In the genomic region with DNA sequence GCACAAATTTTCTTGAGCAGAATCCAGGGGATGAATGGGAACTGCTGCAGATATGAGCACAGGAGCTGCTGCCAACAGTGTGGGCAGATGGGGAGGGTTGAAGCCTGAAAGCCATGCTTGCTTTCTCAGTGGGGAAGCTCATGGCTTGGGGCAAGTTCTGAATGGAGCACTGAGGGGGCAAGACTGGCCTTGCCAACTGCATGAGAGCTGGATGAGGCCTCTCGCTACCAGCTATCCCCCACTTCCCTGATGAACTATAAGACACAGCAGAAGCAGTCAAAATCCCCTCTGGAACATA, we compare ENCODE assay signal across 21 cellular contexts. TPM values are rescaled to one million over a fixed set of nuclear protein-coding genes. Genes with fewer than 3 reads are reported as not detected.
DNase-seq lines count a peak whose midpoint lies in the region; ATAC-seq and TF ChIP-seq lines count a peak whose summit lies in the region.
"Had no signal": no experiment of that assay in that cellular context is flagged by ENCODE, and none has a peak within 500 bp of the region (broad histone marks: within the 10 kb centered on the region; RNA-seq: fewer than 3 reads in every experiment).

No MANE protein-coding gene starts in this region.

- DNase-seq in NCI-H446 (lab: John Stamatoyannopoulos, UW) = peak; percentile 61 to 82
- DNase-seq in upper lobe of right lung = no peak
- DNase-seq in SJCRH30 = no peak
- DNase-seq: BE2C; CD8-positive, alpha-beta T cell; DMS79 treated with DMSO at 0.1 percent for 48 hours; GOT3; Karpas-422; NCI-H1105 treated with DMSO at 0.1 percent for 48 hours; NCI-H2029 treated with DMSO at 0.1 percent for 48 hours; NCI-H526 treated with DMSO at 0.1 percent for 48 hours; NK-92 treated with Interleukin-12 subunit alpha and Interleukin-12 subunit beta, amount 100 ng/mL, for 24 hours had no signal

- peaks cover 13% of the 10 kb centered on the region for H3K27me3 Mint-ChIP-seq in brain
- peaks cover 10% of the 10 kb centered on the region for H3K27me3 Mint-ChIP-seq in nephron (ENCODE audit: low read depth)

- H3K4me1 Mint-ChIP-seq in brain (peaks cover 42% of the 10 kb centered on the region), nephron (peaks cover 44% of the 10 kb centered on the region)

- H3K9me3 ChIP-seq in HEK293 (ENCODE audit: control insufficient read depth, insufficient read depth, low read depth, low read length) = no peaks in the 10 kb centered on the region; the same call in 1 of the 2 replicates
- H3K9me3 ChIP-seq in upper lobe of right lung = no peaks in the 10 kb centered on the region
- H3K9me3 ChIP-seq in SJCRH30 (replicated peaks) = peaks cover 4% of the 10 kb centered on the region; the same call in 1 of the 2 replicates
- H3K9me3 ChIP-seq: BE2C had no signal

- intact Hi-C loops in upper lobe of right lung (cut with DNase I) = no loop called here

- H3K4me3 Mint-ChIP-seq in brain (peak overlapping the region in 1 of 5 experiments; percentile 42), nephron (peak overlapping the region in 2 of 3 experiments; percentile 32 to 38)
- H3K4me3 Mint-ChIP-seq: CD8-positive, alpha-beta T cell; T-helper 2 cell treated with Interferon-gamma antibody and Interleukin-4, amounts not matched to agents 5 μg/mL and 100 μg/mL, for 36 hours had no signal

- H3K27me3 ChIP-seq in upper lobe of right lung (no peaks in the 10 kb centered on the region), SJCRH30 (no peaks in the 10 kb centered on the region)
- H3K27me3 ChIP-seq: BE2C, MG63 had no signal

- H3K9me3 Mint-ChIP-seq in brain (peaks cover 20 to 54% (median 39%) of the 10 kb centered on the region in 5 experiments), nephron (peaks cover 22% of the 10 kb centered on the region)

- H3K36me3 Mint-ChIP-seq in brain (no peaks in the 10 kb centered on the region), nephron (ENCODE audit: low read depth) (no peaks in the 10 kb centered on the region)

- H3K4me1 ChIP-seq in HEK293 (ENCODE audit: control insufficient read depth, insufficient read depth, low read length) = peaks cover 24% of the 10 kb centered on the region
- no peaks in the 10 kb centered on the region for H3K4me1 ChIP-seq in upper lobe of right lung
- H3K4me1 ChIP-seq in SJCRH30 = peaks cover 44% of the 10 kb centered on the region
- H3K4me1 ChIP-seq: BE2C had no signal

- H3K36me3 ChIP-seq in HEK293 (ENCODE audit: control insufficient read depth in 2 of 2, insufficient read depth in 1 of 2, low read length in 2 of 2) (no peaks in the 10 kb centered on the region), upper lobe of right lung (no peaks in the 10 kb centered on the region), SJCRH30 (no peaks in the 10 kb centered on the region)
- H3K36me3 ChIP-seq: BE2C, MG63 had no signal

- ATAC-seq in upper lobe of right lung = no peak
- ATAC-seq in HG02981 (IDR thresholded peaks at IDR 0.05; ENCODE audit: unreplicated experiment) = no peak
- ATAC-seq: CD8-positive, alpha-beta T cell; GM12878 had no signal

- H3K4me3 ChIP-seq in HEK293 (ENCODE audit: low read depth, low read length) (no peak overlapping the region), upper lobe of right lung (no peak overlapping the region), SJCRH30 (no peak overlapping the region)
- H3K4me3 ChIP-seq: GM12878, MG63 had no signal

- H3K27ac Mint-ChIP-seq in brain = peak overlapping the region in 3 of 5 experiments; percentile 42 to 92 (median 78)
- H3K27ac Mint-ChIP-seq in nephron = peak overlapping the region; percentile 92 to 97 (median 95)
- H3K27ac Mint-ChIP-seq: CD8-positive, alpha-beta T cell; T-helper 2 cell treated with Interferon-gamma antibody and Interleukin-4, amounts not matched to agents 5 μg/mL and 100 μg/mL, for 36 hours had no signal

- POLR2A ChIA-PET in HEK293 (lab: Yijun Ruan, JAX) = no interaction called here

- TF ChIP-seq CTCF in HEK293 (tag by site-specific recombination; IDR thresholded peaks at IDR 0.05) (no peak), brain (conservative IDR thresholded peaks at IDR 0.05) (no peak), nephron (IDR thresholded peaks at IDR 0.05; ENCODE audit: unreplicated experiment in 3 of 3) (no peak), upper lobe of right lung (IDR thresholded peaks at IDR 0.05) (no peak)

- peak overlapping the region; percentile 80 for H3K27ac ChIP-seq in HEK293 (ENCODE audit: extremely low read depth, low read depth, low read length)
- no peak overlapping the region for H3K27ac ChIP-seq in upper lobe of right lung
- H3K27ac ChIP-seq in SJCRH30 = no peak overlapping the region; the same call in 1 of the 2 replicates

- CTCF ChIA-PET in HEK293 (lab: Yijun Ruan, JAX) = interaction anchor here (0.6 to 1.8 kb wide), 4 partner anchors 14 to 218 kb away, joined by 3 to 6 read pairs (median 4); no protein-coding TSS in a partner anchor

TF ChIP-seq in HEK293, 187 proteins besides CTCF, POLR2A, EP300 and RAD21 (continues in another document):
- TF ChIP-seq ZNF529 (tag by site-specific recombination; IDR thresholded peaks at IDR 0.05; ENCODE audit: insufficient replicate concordance) = no peak
- TF ChIP-seq ZNF501 (tag by site-specific recombination; IDR thresholded peaks at IDR 0.05) = no peak
- peak; percentile 42; the same call in 1 of the 2 replicates for TF ChIP-seq GLIS1 (tag by site-specific recombination; IDR thresholded peaks at IDR 0.05)
- no peak for TF ChIP-seq YY2 (tag by site-specific recombination; IDR thresholded peaks at IDR 0.05)
- TF ChIP-seq ZBTB48 (tag by site-specific recombination; IDR thresholded peaks at IDR 0.05) = no peak
- TF ChIP-seq ZNF747 (tag by site-specific recombination; IDR thresholded peaks at IDR 0.05) = no peak
- TF ChIP-seq, protein P1, sequence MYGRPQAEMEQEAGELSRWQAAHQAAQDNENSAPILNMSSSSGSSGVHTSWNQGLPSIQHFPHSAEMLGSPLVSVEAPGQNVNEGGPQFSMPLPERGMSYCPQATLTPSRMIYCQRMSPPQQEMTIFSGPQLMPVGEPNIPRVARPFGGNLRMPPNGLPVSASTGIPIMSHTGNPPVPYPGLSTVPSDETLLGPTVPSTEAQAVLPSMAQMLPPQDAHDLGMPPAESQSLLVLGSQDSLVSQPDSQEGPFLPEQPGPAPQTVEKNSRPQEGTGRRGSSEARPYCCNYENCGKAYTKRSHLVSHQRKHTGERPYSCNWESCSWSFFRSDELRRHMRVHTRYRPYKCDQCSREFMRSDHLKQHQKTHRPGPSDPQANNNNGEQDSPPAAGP (tag by site-specific recombination; IDR thresholded peaks at IDR 0.05) = no peak
- no peak for TF ChIP-seq ZNF621 (tag by site-specific recombination; IDR thresholded peaks at IDR 0.05)
- TF ChIP-seq, protein P2, sequence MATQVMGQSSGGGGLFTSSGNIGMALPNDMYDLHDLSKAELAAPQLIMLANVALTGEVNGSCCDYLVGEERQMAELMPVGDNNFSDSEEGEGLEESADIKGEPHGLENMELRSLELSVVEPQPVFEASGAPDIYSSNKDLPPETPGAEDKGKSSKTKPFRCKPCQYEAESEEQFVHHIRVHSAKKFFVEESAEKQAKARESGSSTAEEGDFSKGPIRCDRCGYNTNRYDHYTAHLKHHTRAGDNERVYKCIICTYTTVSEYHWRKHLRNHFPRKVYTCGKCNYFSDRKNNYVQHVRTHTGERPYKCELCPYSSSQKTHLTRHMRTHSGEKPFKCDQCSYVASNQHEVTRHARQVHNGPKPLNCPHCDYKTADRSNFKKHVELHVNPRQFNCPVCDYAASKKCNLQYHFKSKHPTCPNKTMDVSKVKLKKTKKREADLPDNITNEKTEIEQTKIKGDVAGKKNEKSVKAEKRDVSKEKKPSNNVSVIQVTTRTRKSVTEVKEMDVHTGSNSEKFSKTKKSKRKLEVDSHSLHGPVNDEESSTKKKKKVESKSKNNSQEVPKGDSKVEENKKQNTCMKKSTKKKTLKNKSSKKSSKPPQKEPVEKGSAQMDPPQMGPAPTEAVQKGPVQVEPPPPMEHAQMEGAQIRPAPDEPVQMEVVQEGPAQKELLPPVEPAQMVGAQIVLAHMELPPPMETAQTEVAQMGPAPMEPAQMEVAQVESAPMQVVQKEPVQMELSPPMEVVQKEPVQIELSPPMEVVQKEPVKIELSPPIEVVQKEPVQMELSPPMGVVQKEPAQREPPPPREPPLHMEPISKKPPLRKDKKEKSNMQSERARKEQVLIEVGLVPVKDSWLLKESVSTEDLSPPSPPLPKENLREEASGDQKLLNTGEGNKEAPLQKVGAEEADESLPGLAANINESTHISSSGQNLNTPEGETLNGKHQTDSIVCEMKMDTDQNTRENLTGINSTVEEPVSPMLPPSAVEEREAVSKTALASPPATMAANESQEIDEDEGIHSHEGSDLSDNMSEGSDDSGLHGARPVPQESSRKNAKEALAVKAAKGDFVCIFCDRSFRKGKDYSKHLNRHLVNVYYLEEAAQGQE (tag by site-specific recombination; IDR thresholded peaks at IDR 0.05) = no peak
- no peak for TF ChIP-seq ZNF248 (tag by site-specific recombination; IDR thresholded peaks at IDR 0.05)
- TF ChIP-seq ZNF701 (tag by site-specific recombination; IDR thresholded peaks at IDR 0.05) = no peak
- TF ChIP-seq ZNF175 (tag by site-specific recombination; IDR thresholded peaks at IDR 0.05) = no peak
- TF ChIP-seq SP7 (tag by site-specific recombination; IDR thresholded peaks at IDR 0.05) = no peak
- TF ChIP-seq ZXDB (tag by site-specific recombination; IDR thresholded peaks at IDR 0.05) = no peak
- TF ChIP-seq GLIS2 (tag by site-specific recombination; IDR thresholded peaks at IDR 0.05) = no peak

RNA-seq across cellular contexts. Expression of a gene that starts 28.3 kb away (rescaled TPM):
- 0.93 TPM for polyA plus RNA-seq in brain (ENCODE audit: insufficient read depth, low read depth, low replicate concordance)
- 61.2 TPM for total RNA-seq in upper lobe of right lung
- total RNA-seq in SJCRH30 (2014; rRNA removed; shearing (Covaris generic)) = not detected in 2 replicates

RNA-seq across cellular contexts. Expression of a gene that starts 30.0 kb away (rescaled TPM):
- polyA plus RNA-seq in brain (ENCODE audit: insufficient read depth, low read depth, low replicate concordance) = not detected
- total RNA-seq in upper lobe of right lung = not detected
- total RNA-seq in SJCRH30 (2014; rRNA removed; shearing (Covaris generic)) = 0.06 TPM in 1 of 2 replicates, not detected in the other
- total RNA-seq: CD8-positive, alpha-beta T cell; GM12878; HT-29; OCI-LY7 had no signal
- polyA plus RNA-seq: GM12878 had no signal

RNA-seq across cellular contexts. Expression of a gene that starts 57.2 kb away (rescaled TPM):
- not detected for polyA plus RNA-seq in brain (ENCODE audit: insufficient read depth, low read depth, low replicate concordance)
- total RNA-seq in upper lobe of right lung = 0.61 TPM
- 0.06 TPM in 1 of 2 replicates, not detected in the other for total RNA-seq in SJCRH30 (2014; rRNA removed; shearing (Covaris generic))

Comparison
In these comparisons a context has a peak if more than half of its experiments do, and no peak if none do; other contexts are left out.
1. DNase-seq: peak in NCI-H446 (2 of 2); none in upper lobe of right lung (single experiment) and SJCRH30 (0 of 2).
2. RNA of a gene that starts 28.3 kb away (total RNA-seq): 61.2 TPM in upper lobe of right lung (single experiment); not detected in SJCRH30; every median in the first group is over 10 times any median in the second.